Comparison of ENCODE assay signal across 9 cellular contexts in genomic region chrX:91434351-91435168, GRCh38. TPM values are rescaled to one million over a fixed set of nuclear protein-coding genes. Genes with fewer than 3 reads are reported as not detected.
DNase-seq lines count a peak whose midpoint lies in the region; FAIRE-seq and TF ChIP-seq lines count a peak whose summit lies in the region.
"Had no signal": no experiment of that assay in that cellular context is flagged by ENCODE, and none has a peak within 500 bp of the region (broad histone marks: within the 10 kb centered on the region; RNA-seq: fewer than 3 reads in every experiment).

TSS of gene PABPC5 (plus strand) at chrX:91434839. CDS start at chrX:91435578, 739 bp downstream.

- CTCF ChIA-PET in activated CD4-positive, alpha-beta T cell treated with anti-CD3 and anti-CD28 coated beads, Interleukin-2, amount 10 ng/mL, durations not matched to agents 7 days and 5 days (lab: Charles Lee) = no interaction called here

- peak; percentile 74 for DNase-seq in AG08396 (ENCODE audit: low spot score)
- peak; percentile 84 for DNase-seq in NCI-H510A treated with DMSO at 0.1 percent for 48 hours (lab: John Stamatoyannopoulos, UW)
- DNase-seq in fibroblast of lung (ENCODE audit: low read depth in 2 of 2) = peak; percentile 86 to 87
- peak; percentile 54 for DNase-seq in mucosa of gallbladder (ENCODE audit: low spot score)
- DNase-seq in urothelium cell line (ENCODE audit: low spot score) = peak; percentile 79
- DNase-seq in D341Med (ENCODE audit: low spot score) = no peak
- no peak for DNase-seq in NCI-H2029 (lab: John Stamatoyannopoulos, UW)
- DNase-seq in activated CD4-positive, alpha-beta T cell treated with anti-CD3 and anti-CD28 coated beads, Interleukin-2, amount 10 ng/mL, durations not matched to agents 7 days and 5 days = no peak

- H3K27me3 ChIP-seq in fibroblast of lung (ENCODE audit: control insufficient read depth, insufficient read depth, low read length) = no peaks in the 10 kb centered on the region

- peak within 1 kb of the TSS; percentile 82 for H3K4me2 ChIP-seq in fibroblast of lung (ENCODE audit: extremely low read depth, insufficient read depth, low read length)

- H3K36me3 ChIP-seq in fibroblast of lung (ENCODE audit: control insufficient read depth, insufficient read depth, low read length) = no peaks in the 10 kb centered on the region

- POLR2A ChIA-PET in activated CD4-positive, alpha-beta T cell treated with anti-CD3 and anti-CD28 coated beads, Interleukin-2, amount 10 ng/mL, durations not matched to agents 7 days and 5 days (lab: Charles Lee) = no interaction called here

- no peak within 1 kb of the TSS for H3K27ac Mint-ChIP-seq in activated CD4-positive, alpha-beta T cell treated with anti-CD3 and anti-CD28 coated beads, Interleukin-2, amount 10 ng/mL, durations not matched to agents 7 days and 5 days

- no peaks in the 10 kb centered on the region for H3K4me1 Mint-ChIP-seq in activated CD4-positive, alpha-beta T cell treated with anti-CD3 and anti-CD28 coated beads, Interleukin-2, amount 10 ng/mL, durations not matched to agents 7 days and 5 days

- H4K20me1 ChIP-seq in fibroblast of lung (ENCODE audit: control insufficient read depth, extremely low read depth, insufficient read depth, low read length) = no peaks in the 10 kb centered on the region

- no peak for TF ChIP-seq CTCF in fibroblast of lung (conservative IDR thresholded peaks at IDR 0.05 in 1 of 2, IDR thresholded peaks at IDR 0.05 in 1 of 2; ENCODE audit: low read depth in 1 of 2, low read length in 2 of 2)

- H3K9ac ChIP-seq in fibroblast of lung (ENCODE audit: insufficient read depth, low read length) = peak within 1 kb of the TSS; percentile 72

- no peaks in the 10 kb centered on the region for H3K9me3 ChIP-seq in fibroblast of lung (ENCODE audit: control insufficient read depth, insufficient read depth, low read depth, low read length)

- H3K4me3 ChIP-seq in fibroblast of lung (replicated peaks in 1 of 4; ENCODE audit: control extremely low read depth in 1 of 4, insufficient read depth in 1 of 4, low read depth in 3 of 4, low read length in 4 of 4) = peak within 1 kb of the TSS; percentile 52 to 75 (median 65)
- H3K4me3 ChIP-seq: GM12878 had no signal

- FAIRE-seq in urothelium cell line (lab: Jason Lieb, UNC) = no peak
- FAIRE-seq: GM12878 had no signal

- H3K36me3 Mint-ChIP-seq in activated CD4-positive, alpha-beta T cell treated with anti-CD3 and anti-CD28 coated beads, Interleukin-2, amount 10 ng/mL, durations not matched to agents 7 days and 5 days (ENCODE audit: low read depth) = no peaks in the 10 kb centered on the region

- H3K27ac ChIP-seq in fibroblast of lung (ENCODE audit: insufficient read depth, low read length) = peak within 1 kb of the TSS; percentile 87

- no peaks in the 10 kb centered on the region for H3K4me1 ChIP-seq in fibroblast of lung (ENCODE audit: control insufficient read depth, extremely low read depth, insufficient read depth, low read length)

- H3K27me3 Mint-ChIP-seq in activated CD4-positive, alpha-beta T cell treated with anti-CD3 and anti-CD28 coated beads, Interleukin-2, amount 10 ng/mL, durations not matched to agents 7 days and 5 days = no peaks in the 10 kb centered on the region

- peak within 1 kb of the TSS; percentile 82 for H2AFZ ChIP-seq in fibroblast of lung (ENCODE audit: low read length)

- no peaks in the 10 kb centered on the region for H3K9me3 Mint-ChIP-seq in activated CD4-positive, alpha-beta T cell treated with anti-CD3 and anti-CD28 coated beads, Interleukin-2, amount 10 ng/mL, durations not matched to agents 7 days and 5 days

- H3K79me2 ChIP-seq in fibroblast of lung (ENCODE audit: control insufficient read depth, insufficient read depth, low read length) = no peaks in the 10 kb centered on the region

- no peak within 1 kb of the TSS for H3K4me3 Mint-ChIP-seq in activated CD4-positive, alpha-beta T cell treated with anti-CD3 and anti-CD28 coated beads, Interleukin-2, amount 10 ng/mL, durations not matched to agents 7 days and 5 days

RNA-seq across cellular contexts. Expression of gene PABPC5, which starts in this region (rescaled TPM):
- total RNA-seq in fibroblast of lung (4.4 and 4.5 TPM in 2 replicates), mucosa of gallbladder (1.6 TPM)
- polyA plus RNA-seq in fibroblast of lung = 1.4 and 2.3 TPM in 2 replicates
- 1.3 and 2.1 TPM in 2 replicates for polyA plus RNA-seq in fibroblast of lung (2012)
- 0.56 TPM in 1 of 2 replicates, not detected in the other for polyA minus RNA-seq in fibroblast of lung (ENCODE audit: low replicate concordance)
- total RNA-seq in activated CD4-positive, alpha-beta T cell treated with anti-CD3 and anti-CD28 coated beads, Interleukin-2, amount 10 ng/mL, durations not matched to agents 7 days and 5 days = not detected
- total RNA-seq: GM12878 had no signal
- polyA plus RNA-seq: GM12878 had no signal

Comparison
In these comparisons a context has a peak if more than half of its experiments do, and no peak if none do; other contexts are left out.
1. DNase-seq: peak in AG08396 (single experiment), NCI-H510A treated with DMSO at 0.1 percent for 48 hours (single experiment), fibroblast of lung (2 of 2), mucosa of gallbladder (single experiment) and urothelium cell line (single experiment); none in D341Med (single experiment), NCI-H2029 (single experiment) and activated CD4-positive, alpha-beta T cell treated with anti-CD3 and anti-CD28 coated beads, Interleukin-2, amount 10 ng/mL, durations not matched to agents 7 days and 5 days (single experiment).